15 cellular contexts compared by ENCODE assay signal in the genomic region with DNA sequence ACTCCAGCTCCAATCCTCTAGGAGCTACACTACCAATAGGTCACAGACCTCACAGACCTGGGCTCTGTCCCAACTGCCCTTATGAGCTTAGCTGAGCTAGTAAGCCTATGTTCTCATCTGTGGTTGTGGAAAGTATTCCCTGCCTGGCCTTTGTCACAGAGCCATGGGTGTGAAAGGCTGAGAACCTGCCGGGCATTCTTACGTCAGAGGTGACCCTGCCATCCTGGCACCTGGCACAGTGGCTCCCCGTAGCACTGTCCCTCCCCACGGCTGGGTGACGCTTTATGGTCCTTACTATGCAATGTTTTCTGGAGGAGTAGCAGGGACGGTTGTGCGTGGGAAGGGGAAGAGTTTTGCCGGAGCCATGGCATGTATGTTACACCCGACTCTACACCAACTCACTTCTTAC. TPM values are rescaled to one million over a fixed set of nuclear protein-coding genes. Genes with fewer than 3 reads are reported as not detected.
DNase-seq lines count a peak whose midpoint lies in the region; ATAC-seq and TF ChIP-seq lines count a peak whose summit lies in the region.
"Had no signal": no experiment of that assay in that cellular context is flagged by ENCODE, and none has a peak within 500 bp of the region (broad histone marks: within the 10 kb centered on the region; RNA-seq: fewer than 3 reads in every experiment).

No MANE protein-coding gene starts in this region.

- TF ChIP-seq EP300 in stomach (IDR thresholded peaks at IDR 0.05), result no peak

- peaks cover 84% of the 10 kb centered on the region for H3K4me1 Mint-ChIP-seq in activated naive CD4-positive, alpha-beta T cell treated with anti-CD3 and anti-CD28 coated beads, Interleukin-2, amount 10 ng/mL, durations not matched to agents 7 days and 5 days
- peaks cover 38% of the 10 kb centered on the region for H3K4me1 Mint-ChIP-seq in activated T-helper 17 cell treated with anti-CD3 and anti-CD28 coated beads, Interleukin-2, amount 50 U/mL, for 72 hours

- ATAC-seq in activated T-helper 17 cell treated with anti-CD3 and anti-CD28 coated beads, Interleukin-2, amount 50 U/mL, for 72 hours (replicated peaks), result no peak
- peak; percentile 70 to 88 (median 79) for ATAC-seq in right lobe of liver
- ATAC-seq in GM18870 (IDR thresholded peaks at IDR 0.05; ENCODE audit: unreplicated experiment), result no peak
- ATAC-seq: gastroesophageal sphincter; stimulated activated naive B cell treated with anti-CD40 and anti-IgM and Interleukin-4, amounts not matched to agents 10 μg/mL and 1 μg/mL and 100 μg/mL, for 72 hours had no signal

- H3K27ac ChIP-seq in right lobe of liver (peak overlapping the region; percentile 72 to 99 (median 98)), stomach (peak overlapping the region; percentile 6 to 93 (median 85))
- H3K27ac ChIP-seq: SJCRH30 had no signal

- H3K27me3 ChIP-seq in right lobe of liver, result no peaks in the 10 kb centered on the region
- H3K27me3 ChIP-seq in stomach, result peaks cover 0 to 7% (median 0%) of the 10 kb centered on the region in 3 donors
- H3K27me3 ChIP-seq: SJCRH30 had no signal

- no peaks in the 10 kb centered on the region for H3K36me3 ChIP-seq in right lobe of liver
- H3K36me3 ChIP-seq in stomach, result peaks cover 0 to 5% (median 0%) of the 10 kb centered on the region in 4 donors
- H3K36me3 ChIP-seq: gastroesophageal sphincter, SJCRH30 had no signal

- peak overlapping the region; percentile 100 for H3K4me3 Mint-ChIP-seq in activated naive CD4-positive, alpha-beta T cell treated with anti-CD3 and anti-CD28 coated beads, Interleukin-2, amount 10 ng/mL, durations not matched to agents 7 days and 5 days
- peak overlapping the region; percentile 95 for H3K4me3 Mint-ChIP-seq in activated T-helper 17 cell treated with anti-CD3 and anti-CD28 coated beads, Interleukin-2, amount 50 U/mL, for 72 hours

- H3K27ac Mint-ChIP-seq in activated naive CD4-positive, alpha-beta T cell treated with anti-CD3 and anti-CD28 coated beads, Interleukin-2, amount 10 ng/mL, durations not matched to agents 7 days and 5 days, result peak overlapping the region; percentile 71
- peak overlapping the region; percentile 85 for H3K27ac Mint-ChIP-seq in activated T-helper 17 cell treated with anti-CD3 and anti-CD28 coated beads, Interleukin-2, amount 50 U/mL, for 72 hours
- H3K27ac Mint-ChIP-seq: stimulated activated naive B cell treated with anti-CD40 and anti-IgM and Interleukin-4, amounts not matched to agents 10 μg/mL and 1 μg/mL and 100 μg/mL, for 72 hours had no signal

- CTCF ChIA-PET in activated naive CD4-positive, alpha-beta T cell treated with anti-CD3 and anti-CD28 coated beads, Interleukin-2, amount 10 ng/mL, durations not matched to agents 7 days and 5 days (lab: Charles Lee), result interaction anchor here (1.6 to 2.9 kb wide), 2 partner anchors 13 to 45 kb away, joined by 4 to 18 read pairs; no protein-coding TSS in a partner anchor

- 27% methylated on average over 4 of the region's 9 CpGs for WGBS in right lobe of liver (ENCODE audit: insufficient coverage, low coverage, low lambda C conversion rate, missing lambda C conversion rate)
- WGBS in stomach, 5 donors, result 49 to 66% (median 64%) methylated on average over 9 of the region's 9 CpGs

- no peak for DNase-seq in activated naive CD4-positive, alpha-beta T cell treated with anti-CD3 and anti-CD28 coated beads, Interleukin-2, amount 10 ng/mL, durations not matched to agents 7 days and 5 days
- DNase-seq in activated naive CD4-positive, alpha-beta T cell (lab: John Stamatoyannopoulos, UW), result no peak
- DNase-seq in right lobe of liver, result peak; percentile 88 to 97 (median 94)
- peak; percentile 72 for DNase-seq in stomach
- no peak for DNase-seq in stimulated activated CD4-positive, alpha-beta T cell treated with anti-CD3 and anti-CD28 coated beads, Interleukin-4, amount 100 ng/mL, for 4 hours
- no peak for DNase-seq in stimulated activated CD4-positive, alpha-beta T cell treated with anti-CD3 and anti-CD28 coated beads, Interleukin-2, amount 100 ng/mL, for 48 hours
- DNase-seq: activated CD4-positive, CD25-positive, alpha-beta regulatory T cell; GDM1; KBM-7; kidney; SJCRH30; stimulated activated naive B cell treated with anti-CD40 and anti-IgM and Interleukin-4, amounts not matched to agents 10 μg/mL and 1 μg/mL and 100 μg/mL, for 72 hours had no signal

- H3K4me3 ChIP-seq in right lobe of liver (peak overlapping the region in 1 of 3 donors; percentile 21), stomach (peak overlapping the region in 1 of 4 donors; percentile 80)
- H3K4me3 ChIP-seq: SJCRH30 had no signal

- peak; percentile 67 for TF ChIP-seq POLR2A in right lobe of liver (IDR thresholded peaks at IDR 0.05)
- TF ChIP-seq POLR2A in stomach (IDR thresholded peaks at IDR 0.05), result no peak

- H3K36me3 Mint-ChIP-seq in activated naive CD4-positive, alpha-beta T cell treated with anti-CD3 and anti-CD28 coated beads, Interleukin-2, amount 10 ng/mL, durations not matched to agents 7 days and 5 days, result peaks cover 56% of the 10 kb centered on the region
- peaks cover 90% of the 10 kb centered on the region for H3K36me3 Mint-ChIP-seq in activated T-helper 17 cell treated with anti-CD3 and anti-CD28 coated beads, Interleukin-2, amount 50 U/mL, for 72 hours (ENCODE audit: low read depth)

- no peak for TF ChIP-seq CTCF in right lobe of liver (IDR thresholded peaks at IDR 0.05)
- no peak for TF ChIP-seq CTCF in stomach (IDR thresholded peaks at IDR 0.05)

- H3K4me1 ChIP-seq in right lobe of liver (peaks cover 3 to 40% (median 15%) of the 10 kb centered on the region in 4 donors), stomach (peaks cover 28 to 86% (median 71%) of the 10 kb centered on the region in 4 donors)

- no peaks in the 10 kb centered on the region for H3K9me3 Mint-ChIP-seq in activated naive CD4-positive, alpha-beta T cell treated with anti-CD3 and anti-CD28 coated beads, Interleukin-2, amount 10 ng/mL, durations not matched to agents 7 days and 5 days
- H3K9me3 Mint-ChIP-seq in activated T-helper 17 cell treated with anti-CD3 and anti-CD28 coated beads, Interleukin-2, amount 50 U/mL, for 72 hours, result peaks cover 5% of the 10 kb centered on the region

- no peaks in the 10 kb centered on the region for H3K27me3 Mint-ChIP-seq in activated naive CD4-positive, alpha-beta T cell treated with anti-CD3 and anti-CD28 coated beads, Interleukin-2, amount 10 ng/mL, durations not matched to agents 7 days and 5 days
- H3K27me3 Mint-ChIP-seq in activated T-helper 17 cell treated with anti-CD3 and anti-CD28 coated beads, Interleukin-2, amount 50 U/mL, for 72 hours, result no peaks in the 10 kb centered on the region
- H3K27me3 Mint-ChIP-seq: stimulated activated naive B cell treated with anti-CD40 and anti-IgM and Interleukin-4, amounts not matched to agents 10 μg/mL and 1 μg/mL and 100 μg/mL, for 72 hours had no signal

- intact Hi-C loops in right lobe of liver (cut with DNase I) (no loop called here), stomach (cut with DNase I; ENCODE audit: low total_unique reads) (no loop called here)

- H3K9me3 ChIP-seq in right lobe of liver, result no peaks in the 10 kb centered on the region
- H3K9me3 ChIP-seq in stomach, result no peaks in the 10 kb centered on the region
- H3K9me3 ChIP-seq: gastroesophageal sphincter, SJCRH30 had no signal

RNA-seq across cellular contexts. Expression of a gene that starts 3.5 kb away (rescaled TPM):
- total RNA-seq in activated T-helper 17 cell treated with anti-CD3 and anti-CD28 coated beads, Interleukin-2, amount 50 U/mL, for 72 hours, result 100 to 1,000 TPM; 291 to 379 TPM
- total RNA-seq in right lobe of liver (10 to 100 TPM; 12.9 to 56.9 (median 26.5) TPM), stomach (10 to 100 TPM in 4 of 5 donors, 1 to 10 TPM in 1; 7.1 to 24.3 (median 14.9) TPM)
- polyA plus RNA-seq in stomach, result 1 to 10 TPM; 5.4 to 8.4 (median 7.8) TPM

RNA-seq across cellular contexts. Expression of a gene that starts 59.6 kb away (rescaled TPM):
- 10 to 100 TPM; 30.4 to 35.6 TPM for total RNA-seq in activated T-helper 17 cell treated with anti-CD3 and anti-CD28 coated beads, Interleukin-2, amount 50 U/mL, for 72 hours
- total RNA-seq in right lobe of liver (10 to 100 TPM; 25.9 to 36.9 (median 30.8) TPM), stomach (100 to 1,000 TPM in 1 of 5 donors, 10 to 100 TPM in 4; 57.1 to 106 (median 76.5) TPM)
- polyA plus RNA-seq in stomach, result 10 to 100 TPM in 1 of 3 donors, 1 to 10 TPM in 2; 6.7 to 17.3 (median 9.0) TPM

Comparison
In these comparisons a context has a peak if more than half of its experiments do, and no peak if none do; other contexts are left out.
1. DNase-seq: peak in right lobe of liver (3 of 3) and stomach (single experiment); none in activated naive CD4-positive, alpha-beta T cell treated with anti-CD3 and anti-CD28 coated beads, Interleukin-2, amount 10 ng/mL, durations not matched to agents 7 days and 5 days (single experiment), activated naive CD4-positive, alpha-beta T cell (0 of 4), stimulated activated CD4-positive, alpha-beta T cell treated with anti-CD3 and anti-CD28 coated beads, Interleukin-4, amount 100 ng/mL, for 4 hours (0 of 2) and stimulated activated CD4-positive, alpha-beta T cell treated with anti-CD3 and anti-CD28 coated beads, Interleukin-2, amount 100 ng/mL, for 48 hours (0 of 2).
2. ATAC-seq: peak in right lobe of liver (4 of 4); none in activated T-helper 17 cell treated with anti-CD3 and anti-CD28 coated beads, Interleukin-2, amount 50 U/mL, for 72 hours (single experiment) and GM18870 (single experiment).
3. RNA of a gene that starts 3.5 kb away (total RNA-seq): 291 to 379 TPM in activated T-helper 17 cell treated with anti-CD3 and anti-CD28 coated beads, Interleukin-2, amount 50 U/mL, for 72 hours; 12.9 to 56.9 TPM in right lobe of liver and 7.1 to 24.3 TPM in stomach; every median in the first group is over 4 times any median in the second.